In the genomic region with DNA sequence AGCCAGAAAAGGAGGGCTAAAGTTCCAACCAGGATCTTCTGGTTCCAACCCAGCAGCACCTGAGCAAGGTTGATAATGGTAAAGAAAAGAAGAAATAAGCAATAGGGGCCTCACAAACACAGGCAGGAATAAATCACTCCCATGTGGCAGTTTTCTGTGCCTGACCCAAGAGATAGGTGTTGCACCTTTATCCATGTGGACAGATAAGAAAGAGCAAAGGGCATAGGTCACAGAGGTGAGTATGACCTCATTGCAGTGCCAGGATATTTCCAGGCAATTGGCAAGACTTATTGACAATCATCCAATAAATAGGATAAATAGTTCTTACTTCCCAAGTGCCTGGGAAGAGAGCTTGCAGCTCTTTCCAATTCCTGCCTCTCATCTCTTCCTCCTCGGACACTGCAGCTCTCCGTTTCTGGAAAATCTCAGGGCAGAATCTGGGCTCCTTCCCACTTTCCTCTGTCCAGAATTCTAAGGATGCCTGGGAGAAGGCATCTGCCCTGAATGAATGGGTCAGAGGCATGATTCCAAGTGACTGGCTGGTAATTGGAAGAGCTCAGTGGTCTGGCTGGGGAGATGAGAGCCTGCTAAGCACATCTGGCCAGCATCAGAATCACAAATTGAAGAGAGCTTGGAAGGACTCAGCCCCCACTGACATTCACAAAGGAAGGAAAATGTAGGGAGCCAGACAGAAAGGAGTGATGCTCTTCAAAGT, we compare ENCODE assay signal across 23 cellular contexts. TPM values are rescaled to one million over a fixed set of nuclear protein-coding genes. Genes with fewer than 3 reads are reported as not detected.
DNase-seq lines count a peak whose midpoint lies in the region; ATAC-seq and TF ChIP-seq lines count a peak whose summit lies in the region.
"Had no signal": no experiment of that assay in that cellular context is flagged by ENCODE, and none has a peak within 500 bp of the region (broad histone marks: within the 10 kb centered on the region; RNA-seq: fewer than 3 reads in every experiment).

No MANE protein-coding gene starts in this region.

- H3K4me1 ChIP-seq in liver (ENCODE audit: control insufficient read depth in 4 of 4, insufficient read depth in 4 of 4, low read length in 3 of 4), result peaks cover 5 to 12% (median 7%) of the 10 kb centered on the region in 4 donors
- H3K4me1 ChIP-seq: Caco-2, HAP-1, SJCRH30 had no signal

- 29% methylated on average over 2 of the region's 2 CpGs for WGBS in liver

- no peak overlapping the region for H3K9ac ChIP-seq in liver (ENCODE audit: low read depth in 1 of 2, low read length in 2 of 2)
- H3K9ac ChIP-seq: BLaER1 had no signal

- TF ChIP-seq RAD21 in liver (IDR thresholded peaks at IDR 0.05), result no peak

- no peak overlapping the region for H3K4me3 ChIP-seq in liver (ENCODE audit: low read depth in 1 of 3, low read length in 3 of 3)
- H3K4me3 ChIP-seq: BLaER1, GM23338, HAP-1, SJCRH30 had no signal

- no peak for TF ChIP-seq CTCF in liver (IDR thresholded peaks at IDR 0.05; ENCODE audit: low read depth, low read length, missing input control)

- H3K27ac ChIP-seq in liver (ENCODE audit: low read depth in 1 of 2, low read length in 2 of 2), result no peak overlapping the region
- H3K27ac ChIP-seq: BLaER1, SJCRH30 had no signal

- H3K27me3 ChIP-seq in liver (ENCODE audit: control insufficient read depth in 4 of 4, insufficient read depth in 4 of 4, low read length in 3 of 4), result no peaks in the 10 kb centered on the region
- H3K27me3 ChIP-seq: BLaER1 had no signal

- DNase-seq in ELF-1 (ENCODE audit: low read depth, low spot score) (peak; percentile 56), cerebellum (ENCODE audit: low spot score) (peak; percentile 9), pons (ENCODE audit: low spot score) (peak; percentile 38), occipital lobe (lab: John Stamatoyannopoulos, UW) (no peak)
- no peak for DNase-seq in stimulated activated CD4-positive, alpha-beta T cell treated with anti-CD3 and anti-CD28 coated beads, Interleukin-4, amount 100 ng/mL, for 4 hours
- DNase-seq: Caco-2; CD4-positive, alpha-beta memory T cell; DMS 273 treated with DMSO at 0.1 percent for 48 hours; DMS79 treated with DMSO at 0.1 percent for 48 hours; IMR-90; NCI-H1105; NCI-H146; NCI-H2029; NCI-H2171; NCI-H524 treated with DMSO at 0.1 percent for 48 hours; NCI-H82; SJCRH30 had no signal

- ATAC-seq in GM18511 (IDR thresholded peaks at IDR 0.05; ENCODE audit: unreplicated experiment), result no peak
- ATAC-seq: GM23338, Panc1 had no signal

- H3K9me3 ChIP-seq in liver (ENCODE audit: control insufficient read depth in 4 of 4, low read length in 3 of 4), result no peaks in the 10 kb centered on the region
- H3K9me3 ChIP-seq: Caco-2, HAP-1, SJCRH30 had no signal

- no peaks in the 10 kb centered on the region for H3K36me3 ChIP-seq in liver (ENCODE audit: control insufficient read depth in 4 of 4, insufficient read depth in 3 of 4, low read depth in 1 of 4, low read length in 3 of 4)
- H3K36me3 ChIP-seq: BLaER1, HAP-1, SJCRH30 had no signal

TF ChIP-seq in liver, 16 proteins besides CTCF, POLR2A, EP300 and RAD21:
- TF ChIP-seq HNF4A (conservative IDR thresholded peaks at IDR 0.05) (peak; percentile 83 to 91), NR2F2 (IDR thresholded peaks at IDR 0.05) (peak; percentile 99), YY1 (IDR thresholded peaks at IDR 0.05) (peak; percentile 20), FOXA2 (IDR thresholded peaks at IDR 0.05) (peak; percentile 26), SP1 (IDR thresholded peaks at IDR 0.05) (peak; percentile 25), TAF1 (conservative IDR thresholded peaks at IDR 0.05) (no peak), HNF4G (IDR thresholded peaks at IDR 0.05) (peak; percentile 54), JUND (IDR thresholded peaks at IDR 0.05) (peak; percentile 95 to 97), RXRA (IDR thresholded peaks at IDR 0.05) (peak; percentile 67 to 90), GABPA (IDR thresholded peaks at IDR 0.05 in 1 of 2, conservative IDR thresholded peaks at IDR 0.05 in 1 of 2) (no peak), EGR1 (IDR thresholded peaks at IDR 0.05; ENCODE audit: low read depth in 2 of 2) (peak in 1 of 2 donors; percentile 34), FOXA1 (IDR thresholded peaks at IDR 0.05) (peak; percentile 26)
- TF ChIP-seq, protein P1, sequence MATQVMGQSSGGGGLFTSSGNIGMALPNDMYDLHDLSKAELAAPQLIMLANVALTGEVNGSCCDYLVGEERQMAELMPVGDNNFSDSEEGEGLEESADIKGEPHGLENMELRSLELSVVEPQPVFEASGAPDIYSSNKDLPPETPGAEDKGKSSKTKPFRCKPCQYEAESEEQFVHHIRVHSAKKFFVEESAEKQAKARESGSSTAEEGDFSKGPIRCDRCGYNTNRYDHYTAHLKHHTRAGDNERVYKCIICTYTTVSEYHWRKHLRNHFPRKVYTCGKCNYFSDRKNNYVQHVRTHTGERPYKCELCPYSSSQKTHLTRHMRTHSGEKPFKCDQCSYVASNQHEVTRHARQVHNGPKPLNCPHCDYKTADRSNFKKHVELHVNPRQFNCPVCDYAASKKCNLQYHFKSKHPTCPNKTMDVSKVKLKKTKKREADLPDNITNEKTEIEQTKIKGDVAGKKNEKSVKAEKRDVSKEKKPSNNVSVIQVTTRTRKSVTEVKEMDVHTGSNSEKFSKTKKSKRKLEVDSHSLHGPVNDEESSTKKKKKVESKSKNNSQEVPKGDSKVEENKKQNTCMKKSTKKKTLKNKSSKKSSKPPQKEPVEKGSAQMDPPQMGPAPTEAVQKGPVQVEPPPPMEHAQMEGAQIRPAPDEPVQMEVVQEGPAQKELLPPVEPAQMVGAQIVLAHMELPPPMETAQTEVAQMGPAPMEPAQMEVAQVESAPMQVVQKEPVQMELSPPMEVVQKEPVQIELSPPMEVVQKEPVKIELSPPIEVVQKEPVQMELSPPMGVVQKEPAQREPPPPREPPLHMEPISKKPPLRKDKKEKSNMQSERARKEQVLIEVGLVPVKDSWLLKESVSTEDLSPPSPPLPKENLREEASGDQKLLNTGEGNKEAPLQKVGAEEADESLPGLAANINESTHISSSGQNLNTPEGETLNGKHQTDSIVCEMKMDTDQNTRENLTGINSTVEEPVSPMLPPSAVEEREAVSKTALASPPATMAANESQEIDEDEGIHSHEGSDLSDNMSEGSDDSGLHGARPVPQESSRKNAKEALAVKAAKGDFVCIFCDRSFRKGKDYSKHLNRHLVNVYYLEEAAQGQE (IDR thresholded peaks at IDR 0.05), result peak; percentile 4
- TF ChIP-seq, protein P2, sequence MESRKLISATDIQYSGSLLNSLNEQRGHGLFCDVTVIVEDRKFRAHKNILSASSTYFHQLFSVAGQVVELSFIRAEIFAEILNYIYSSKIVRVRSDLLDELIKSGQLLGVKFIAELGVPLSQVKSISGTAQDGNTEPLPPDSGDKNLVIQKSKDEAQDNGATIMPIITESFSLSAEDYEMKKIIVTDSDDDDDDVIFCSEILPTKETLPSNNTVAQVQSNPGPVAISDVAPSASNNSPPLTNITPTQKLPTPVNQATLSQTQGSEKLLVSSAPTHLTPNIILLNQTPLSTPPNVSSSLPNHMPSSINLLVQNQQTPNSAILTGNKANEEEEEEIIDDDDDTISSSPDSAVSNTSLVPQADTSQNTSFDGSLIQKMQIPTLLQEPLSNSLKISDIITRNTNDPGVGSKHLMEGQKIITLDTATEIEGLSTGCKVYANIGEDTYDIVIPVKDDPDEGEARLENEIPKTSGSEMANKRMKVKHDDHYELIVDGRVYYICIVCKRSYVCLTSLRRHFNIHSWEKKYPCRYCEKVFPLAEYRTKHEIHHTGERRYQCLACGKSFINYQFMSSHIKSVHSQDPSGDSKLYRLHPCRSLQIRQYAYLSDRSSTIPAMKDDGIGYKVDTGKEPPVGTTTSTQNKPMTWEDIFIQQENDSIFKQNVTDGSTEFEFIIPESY (IDR thresholded peaks at IDR 0.05), result peak; percentile 36
- TF ChIP-seq, protein P3, sequence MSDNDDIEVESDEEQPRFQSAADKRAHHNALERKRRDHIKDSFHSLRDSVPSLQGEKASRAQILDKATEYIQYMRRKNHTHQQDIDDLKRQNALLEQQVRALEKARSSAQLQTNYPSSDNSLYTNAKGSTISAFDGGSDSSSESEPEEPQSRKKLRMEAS (IDR thresholded peaks at IDR 0.05), result peak; percentile 73
- TF ChIP-seq, protein P4, sequence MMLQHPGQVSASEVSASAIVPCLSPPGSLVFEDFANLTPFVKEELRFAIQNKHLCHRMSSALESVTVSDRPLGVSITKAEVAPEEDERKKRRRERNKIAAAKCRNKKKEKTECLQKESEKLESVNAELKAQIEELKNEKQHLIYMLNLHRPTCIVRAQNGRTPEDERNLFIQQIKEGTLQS (IDR thresholded peaks at IDR 0.05), result peak; percentile 49

RNA-seq across cellular contexts. Expression of a gene that starts 14.5 kb away (rescaled TPM):
- total RNA-seq in cerebellum (12.7 TPM), liver (1 to 10 TPM in 1 of 2 donors, under 1 TPM in 1; under 0.01 to 1.4 TPM), occipital lobe (25.7 TPM)
- 1 to 10 TPM in 1 of 2 donors, under 1 TPM in 1; 0.08 to 1.5 TPM for polyA plus RNA-seq in liver
- total RNA-seq: Caco-2; CD4-positive, alpha-beta memory T cell; IMR-90; SJCRH30 had no signal
- polyA plus RNA-seq: CD4-positive, alpha-beta memory T cell; IMR-90 had no signal

Comparison
In these comparisons a context has a peak if more than half of its experiments do, and no peak if none do; other contexts are left out.
1. DNase-seq: peak in ELF-1 (single experiment), cerebellum (single experiment) and pons (single experiment); none in occipital lobe (single experiment) and stimulated activated CD4-positive, alpha-beta T cell treated with anti-CD3 and anti-CD28 coated beads, Interleukin-4, amount 100 ng/mL, for 4 hours (0 of 2).